29 cellular contexts compared by ENCODE assay signal in the genomic region with DNA sequence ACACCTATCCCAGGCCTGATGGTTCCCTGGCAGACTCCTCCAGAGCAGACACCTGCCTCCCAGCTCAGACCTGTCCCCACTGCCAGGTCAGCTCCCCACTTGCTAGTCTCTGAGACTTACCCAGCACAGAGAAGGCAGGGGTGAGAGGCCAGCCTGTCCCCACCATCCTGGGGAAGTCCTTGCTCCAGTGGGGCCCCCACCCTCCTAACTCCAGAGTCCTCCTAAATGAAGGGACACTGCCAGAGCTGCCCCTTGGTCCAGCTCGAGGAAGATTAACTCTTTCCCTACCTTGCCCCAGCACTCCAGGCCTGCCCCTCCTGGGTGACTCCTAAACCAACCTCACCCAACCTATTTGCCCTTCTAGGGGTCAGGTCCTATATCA. TPM values are rescaled to one million over a fixed set of nuclear protein-coding genes. Genes with fewer than 3 reads are reported as not detected.
DNase-seq lines count a peak whose midpoint lies in the region; ATAC-seq and TF ChIP-seq lines count a peak whose summit lies in the region.
"Had no signal": no experiment of that assay in that cellular context is flagged by ENCODE, and none has a peak within 500 bp of the region (broad histone marks: within the 10 kb centered on the region; RNA-seq: fewer than 3 reads in every experiment).

No MANE protein-coding gene starts in this region.

- no peak overlapping the region for H3K27ac Mint-ChIP-seq in immature natural killer cell
- H3K27ac Mint-ChIP-seq: activated naive CD4-positive, alpha-beta T cell treated with anti-CD3 and anti-CD28 coated beads for 36 hours; stimulated activated naive B cell treated with anti-CD40 and anti-IgM and Interleukin-4, amounts not matched to agents 10 μg/mL and 1 μg/mL and 100 μg/mL, for 72 hours had no signal

- H3K36me3 Mint-ChIP-seq in immature natural killer cell, result no peaks in the 10 kb centered on the region
- H3K36me3 Mint-ChIP-seq: memory B cell; stimulated activated naive B cell treated with anti-CD40 and anti-IgM and Interleukin-4, amounts not matched to agents 10 μg/mL and 1 μg/mL and 100 μg/mL, for 72 hours had no signal

- TF ChIP-seq CTCF in right atrium auricular region (IDR thresholded peaks at IDR 0.05) (no peak), RWPE2 (IDR thresholded peaks at IDR 0.05; ENCODE audit: poor library complexity, severe bottlenecking) (no peak)

- H3K9me3 ChIP-seq in right atrium auricular region, result no peaks in the 10 kb centered on the region
- H3K9me3 ChIP-seq in RWPE2 (ENCODE audit: severe bottlenecking), result no peaks in the 10 kb centered on the region
- H3K9me3 ChIP-seq: Peyer's patch, SJSA1, spleen, suprapubic skin had no signal

- no peaks in the 10 kb centered on the region for H3K36me3 ChIP-seq in right atrium auricular region
- H3K36me3 ChIP-seq in RWPE2 (ENCODE audit: low read depth), result no peaks in the 10 kb centered on the region
- H3K36me3 ChIP-seq: Peyer's patch, SJSA1, spleen, suprapubic skin had no signal

- H3K27ac ChIP-seq in right atrium auricular region (no peak overlapping the region), RWPE2 (ENCODE audit: poor library complexity, severe bottlenecking) (no peak overlapping the region)
- H3K27ac ChIP-seq: C4-2B, GM23248, Peyer's patch, SJSA1, suprapubic skin had no signal

- H3K27me3 ChIP-seq in right atrium auricular region (no peaks in the 10 kb centered on the region), RWPE2 (ENCODE audit: insufficient read depth, poor library complexity, severe bottlenecking) (no peaks in the 10 kb centered on the region)
- H3K27me3 ChIP-seq: Peyer's patch, SJSA1 had no signal

- H3K4me3 ChIP-seq in right atrium auricular region (no peak overlapping the region), RWPE2 (ENCODE audit: severe bottlenecking) (no peak overlapping the region)
- H3K4me3 ChIP-seq: GM23248, Peyer's patch, SJSA1, suprapubic skin had no signal

- DNase-seq in right atrium auricular region (ENCODE audit: low spot score), result peak; percentile 56
- DNase-seq in Right ventricle myocardium inferior (ENCODE audit: missing footprints), result no peak
- DNase-seq in RWPE2 (ENCODE audit: low spot score), result no peak
- peak; percentile 5 for DNase-seq in iPS-NIHi11 (ENCODE audit: low spot score)
- no peak for DNase-seq in immature natural killer cell
- DNase-seq in central memory CD4-positive, alpha-beta T cell, result no peak
- DNase-seq: ACHN; activated CD4-positive, alpha-beta T cell treated with anti-CD3 and anti-CD28 coated beads for 1 hour; activated naive CD4-positive, alpha-beta T cell treated with anti-CD3 and anti-CD28 coated beads for 36 hours; Calu3; EL; GM23248; NCI-H1092; NCI-H187 treated with DMSO at 0.1 percent for 48 hours; NCI-H526; spleen; stimulated activated CD4-positive, alpha-beta T cell treated with anti-CD3 and anti-CD28 coated beads, Interleukin-4, amount 100 ng/mL, for 1 hour; stimulated activated naive B cell treated with anti-CD40 and anti-IgM and Interleukin-4, amounts not matched to agents 10 μg/mL and 1 μg/mL and 100 μg/mL, for 72 hours; T-helper 1 cell had no signal

- H3K9me3 Mint-ChIP-seq in immature natural killer cell, result no peaks in the 10 kb centered on the region
- H3K9me3 Mint-ChIP-seq: activated naive CD4-positive, alpha-beta T cell treated with anti-CD3 and anti-CD28 coated beads for 36 hours; memory B cell; stimulated activated naive B cell treated with anti-CD40 and anti-IgM and Interleukin-4, amounts not matched to agents 10 μg/mL and 1 μg/mL and 100 μg/mL, for 72 hours had no signal

- peaks cover 13 to 21% of the 10 kb centered on the region in 2 donors for H3K4me1 Mint-ChIP-seq in immature natural killer cell

- H3K27me3 Mint-ChIP-seq in immature natural killer cell (ENCODE audit: low read depth in 3 of 3), result peaks cover 2 to 6% (median 5%) of the 10 kb centered on the region in 3 donors

- H3K4me3 Mint-ChIP-seq in immature natural killer cell, result no peak overlapping the region
- H3K4me3 Mint-ChIP-seq: activated naive CD4-positive, alpha-beta T cell treated with anti-CD3 and anti-CD28 coated beads for 36 hours; memory B cell; stimulated activated naive B cell treated with anti-CD40 and anti-IgM and Interleukin-4, amounts not matched to agents 10 μg/mL and 1 μg/mL and 100 μg/mL, for 72 hours had no signal

- no peak for ATAC-seq in Right ventricle myocardium inferior
- ATAC-seq in RWPE2 (ENCODE audit: low read depth), result 0 out of 3 replicates have a peak, but pooled peaks have one; percentile 20
- ATAC-seq in GM21786 (IDR thresholded peaks at IDR 0.05; ENCODE audit: unreplicated experiment), result no peak
- ATAC-seq in GM21367 (IDR thresholded peaks at IDR 0.05; ENCODE audit: unreplicated experiment), result no peak
- ATAC-seq: stimulated activated naive B cell treated with anti-CD40 and anti-IgM and Interleukin-4, amounts not matched to agents 10 μg/mL and 1 μg/mL and 100 μg/mL, for 72 hours had no signal

- H3K4me1 ChIP-seq in right atrium auricular region (peaks cover 0 to 35% of the 10 kb centered on the region in 2 donors), RWPE2 (ENCODE audit: insufficient read depth, poor library complexity, severe bottlenecking) (peaks cover 18% of the 10 kb centered on the region)

- intact Hi-C loops in Right ventricle myocardium inferior (cut with DNase I), result no loop called here

RNA-seq across cellular contexts. Expression of gene TNS1, which starts 30.4 kb away (rescaled TPM):
- 100 to 1,000 TPM; 393 to 720 TPM for total RNA-seq in right atrium auricular region
- 705 TPM for total RNA-seq in Right ventricle myocardium inferior
- under 1 TPM in 1 of 3 donors, not detected in 2; 0.40 TPM for polyA plus RNA-seq in immature natural killer cell

RNA-seq across cellular contexts. Expression of gene RUFY4, which starts 35.9 kb away (rescaled TPM):
- total RNA-seq in right atrium auricular region, result under 1 TPM in 1 of 2 donors, not detected in 1; 0.12 TPM
- total RNA-seq in Right ventricle myocardium inferior, result not detected
- under 1 TPM in 1 of 3 donors, not detected in 2; 0.50 TPM for polyA plus RNA-seq in immature natural killer cell
- total RNA-seq: bronchial epithelial cell, fibroblast of lung, GM23248, SJSA1, suprapubic skin, urinary bladder had no signal
- polyA plus RNA-seq: fibroblast of lung, GM23248 had no signal

Comparison
In these comparisons a context has a peak if more than half of its experiments do, and no peak if none do; other contexts are left out.
1. DNase-seq: peak in right atrium auricular region (single experiment) and iPS-NIHi11 (single experiment); none in Right ventricle myocardium inferior (single experiment), RWPE2 (single experiment), immature natural killer cell (0 of 3) and central memory CD4-positive, alpha-beta T cell (single experiment).